In genomic region chr6:11606287-11606686, GRCh38 we compare ENCODE assay signal across 1 cellular context.
TF ChIP-seq lines count a peak whose summit lies in the region.

No MANE protein-coding gene starts in this region.

TF ChIP-seq in IMR-90, 13 proteins besides CTCF, POLR2A, EP300 and RAD21:
- TF ChIP-seq MAFK (IDR thresholded peaks at IDR 0.05; ENCODE audit: low read depth, low read length) (no peak), RCOR1 (IDR thresholded peaks at IDR 0.05; ENCODE audit: insufficient replicate concordance, low read length) (no peak), MAZ (IDR thresholded peaks at IDR 0.05; ENCODE audit: borderline replicate concordance, low read depth, low read length) (no peak), CEBPB (IDR thresholded peaks at IDR 0.05; ENCODE audit: low read depth, low read length) (no peak), RFX5 (IDR thresholded peaks at IDR 0.05; ENCODE audit: low read depth, low read length) (no peak), MXI1 (IDR thresholded peaks at IDR 0.05; ENCODE audit: borderline replicate concordance, low read depth, low read length) (no peak), ELK1 (IDR thresholded peaks at IDR 0.05; ENCODE audit: borderline replicate concordance, low read depth, low read length) (no peak), SMC3 (IDR thresholded peaks at IDR 0.05; ENCODE audit: low read depth, low read length) (no peak), BHLHE40 (IDR thresholded peaks at IDR 0.05; ENCODE audit: low read depth, low read length) (no peak), CHD1 (IDR thresholded peaks at IDR 0.05; ENCODE audit: low read depth, low read length) (no peak), NFE2L2 (IDR thresholded peaks at IDR 0.05; ENCODE audit: low read depth, low read length) (no peak), FOS (IDR thresholded peaks at IDR 0.05; ENCODE audit: low read depth, low read length) (no peak)
- TF ChIP-seq, protein P1, sequence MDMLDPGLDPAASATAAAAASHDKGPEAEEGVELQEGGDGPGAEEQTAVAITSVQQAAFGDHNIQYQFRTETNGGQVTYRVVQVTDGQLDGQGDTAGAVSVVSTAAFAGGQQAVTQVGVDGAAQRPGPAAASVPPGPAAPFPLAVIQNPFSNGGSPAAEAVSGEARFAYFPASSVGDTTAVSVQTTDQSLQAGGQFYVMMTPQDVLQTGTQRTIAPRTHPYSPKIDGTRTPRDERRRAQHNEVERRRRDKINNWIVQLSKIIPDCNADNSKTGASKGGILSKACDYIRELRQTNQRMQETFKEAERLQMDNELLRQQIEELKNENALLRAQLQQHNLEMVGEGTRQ (IDR thresholded peaks at IDR 0.05; ENCODE audit: low read depth, low read length) = no peak
